In genomic region chr11:60993611-60994010, GRCh38 we compare ENCODE assay signal across 20 cellular contexts. TPM values are rescaled to one million over a fixed set of nuclear protein-coding genes. Genes with fewer than 3 reads are reported as not detected.
DNase-seq lines count a peak whose midpoint lies in the region; ATAC-seq and TF ChIP-seq lines count a peak whose summit lies in the region.
"Had no signal": no experiment of that assay in that cellular context is flagged by ENCODE, and none has a peak within 500 bp of the region (broad histone marks: within the 10 kb centered on the region; RNA-seq: fewer than 3 reads in every experiment).

No MANE protein-coding gene starts in this region.

- no peaks in the 10 kb centered on the region for H3K27me3 Mint-ChIP-seq in activated CD4-positive, alpha-beta T cell treated with anti-CD3 and anti-CD28 coated beads for 36 hours
- no peaks in the 10 kb centered on the region for H3K27me3 Mint-ChIP-seq in activated naive CD4-positive, alpha-beta T cell treated with anti-CD3 and anti-CD28 coated beads, Interleukin-2, amount 10 ng/mL, durations not matched to agents 7 days and 5 days
- H3K27me3 Mint-ChIP-seq in natural killer cell treated with Interleukin-12 subunit alpha and Interleukin-12 subunit beta and Interleukin-15 and Interleukin-18, amount 100 ng/mL, for 72 hours = no peaks in the 10 kb centered on the region

- CTCF ChIA-PET in activated CD4-positive, alpha-beta T cell treated with anti-CD3 and anti-CD28 coated beads for 36 hours (lab: Charles Lee) = interaction anchor here (1.1 to 1.7 kb wide), 5 partner anchors 11 to 136 kb away, joined by 4 to 6 read pairs (median 5); no protein-coding TSS in a partner anchor
- CTCF ChIA-PET in Panc1 (lab: Charles Lee) = no interaction called here
- CTCF ChIA-PET in activated naive CD4-positive, alpha-beta T cell treated with anti-CD3 and anti-CD28 coated beads, Interleukin-2, amount 10 ng/mL, durations not matched to agents 7 days and 5 days (lab: Charles Lee) = interaction anchor here (0.9 to 1.8 kb wide), 3 partner anchors 11 to 94 kb away, joined by 3 to 6 read pairs (median 4); no protein-coding TSS in a partner anchor

- no peaks in the 10 kb centered on the region for H3K9me3 ChIP-seq in Panc1 (ENCODE audit: control insufficient read depth, insufficient read depth, low read depth, low read length)
- H3K9me3 ChIP-seq: HAP-1, ovary, stomach had no signal

- H3K9me3 Mint-ChIP-seq in activated CD4-positive, alpha-beta T cell treated with anti-CD3 and anti-CD28 coated beads for 36 hours (ENCODE audit: low read depth) = no peaks in the 10 kb centered on the region
- no peaks in the 10 kb centered on the region for H3K9me3 Mint-ChIP-seq in activated naive CD4-positive, alpha-beta T cell treated with anti-CD3 and anti-CD28 coated beads, Interleukin-2, amount 10 ng/mL, durations not matched to agents 7 days and 5 days
- no peaks in the 10 kb centered on the region for H3K9me3 Mint-ChIP-seq in natural killer cell treated with Interleukin-12 subunit alpha and Interleukin-12 subunit beta and Interleukin-15 and Interleukin-18, amount 100 ng/mL, for 72 hours

- intact Hi-C loops in activated CD4-positive, alpha-beta T cell treated with anti-CD3 and anti-CD28 coated beads for 36 hours (cut with DNase I, micrococcal nuclease) = loop anchor here (1.0 to 2.0 kb wide), 5 partner anchors 7 to 68 kb away; no protein-coding TSS in a partner anchor
- intact Hi-C loops in Panc1 (cut with micrococcal nuclease; ENCODE audit: unreplicated experiment) = no loop called here

- no peak overlapping the region for H3K27ac ChIP-seq in Panc1 (ENCODE audit: low read length)
- H3K27ac ChIP-seq: ovary, PC-9, stomach had no signal

- peaks cover 71% of the 10 kb centered on the region for H3K36me3 Mint-ChIP-seq in activated CD4-positive, alpha-beta T cell treated with anti-CD3 and anti-CD28 coated beads for 36 hours (ENCODE audit: low read depth)
- peaks cover 74% of the 10 kb centered on the region for H3K36me3 Mint-ChIP-seq in activated naive CD4-positive, alpha-beta T cell treated with anti-CD3 and anti-CD28 coated beads, Interleukin-2, amount 10 ng/mL, durations not matched to agents 7 days and 5 days
- no peaks in the 10 kb centered on the region for H3K36me3 Mint-ChIP-seq in natural killer cell treated with Interleukin-12 subunit alpha and Interleukin-12 subunit beta and Interleukin-15 and Interleukin-18, amount 100 ng/mL, for 72 hours

- DNase-seq in activated CD4-positive, alpha-beta T cell treated with anti-CD3 and anti-CD28 coated beads for 36 hours = peak; percentile 78
- no peak for DNase-seq in activated CD4-positive, alpha-beta T cell treated with anti-CD3 and anti-CD28 coated beads, Interleukin-2, amount 50 U/mL, for 4 hours
- no peak for DNase-seq in Panc1 (ENCODE audit: low read depth, low spot score)
- no peak for DNase-seq in activated naive CD4-positive, alpha-beta T cell treated with anti-CD3 and anti-CD28 coated beads, Interleukin-2, amount 10 ng/mL, durations not matched to agents 7 days and 5 days
- no peak for DNase-seq in natural killer cell treated with Interleukin-12 subunit alpha and Interleukin-12 subunit beta and Interleukin-15 and Interleukin-18, amount 100 ng/mL, for 72 hours (ENCODE audit: low spot score)
- no peak for DNase-seq in left lobe of liver (ENCODE audit: low spot score)
- DNase-seq in occipital lobe (lab: John Stamatoyannopoulos, UW) = no peak
- no peak for DNase-seq in ACHN
- DNase-seq: C1 segment of cervical spinal cord, DND-41, left ventricle myocardium superior, NCI-H1092, PC-9 had no signal

- in situ Hi-C loops in Panc1 (cut with HindIII; ENCODE audit: low pct_unique_long_range_greater_than_20kb, low sequenced_read_pairs) (no loop called here), ACHN (cut with HindIII; ENCODE audit: low pct_ligation_motif_present, low pct_unique_long_range_greater_than_20kb, low sequenced_read_pairs) (no loop called here)

- POLR2A ChIA-PET in activated CD4-positive, alpha-beta T cell treated with anti-CD3 and anti-CD28 coated beads for 36 hours (lab: Charles Lee) = interaction anchor here (0.8 to 2.8 kb wide), 12 partner anchors 8 to 118 kb away, joined by 3 to 26 read pairs (median 5); no protein-coding TSS in a partner anchor
- POLR2A ChIA-PET in Panc1 (lab: Charles Lee) = no interaction called here

- peak overlapping the region; percentile 61 for H3K4me3 Mint-ChIP-seq in activated CD4-positive, alpha-beta T cell treated with anti-CD3 and anti-CD28 coated beads for 36 hours
- H3K4me3 Mint-ChIP-seq in activated naive CD4-positive, alpha-beta T cell treated with anti-CD3 and anti-CD28 coated beads, Interleukin-2, amount 10 ng/mL, durations not matched to agents 7 days and 5 days = peak overlapping the region; percentile 55
- H3K4me3 Mint-ChIP-seq in natural killer cell treated with Interleukin-12 subunit alpha and Interleukin-12 subunit beta and Interleukin-15 and Interleukin-18, amount 100 ng/mL, for 72 hours = peak overlapping the region; percentile 62

- H3K4me1 ChIP-seq in Panc1 (ENCODE audit: control insufficient read depth, insufficient read depth, low read length) = no peaks in the 10 kb centered on the region; the same call in 1 of the 2 replicates
- H3K4me1 ChIP-seq: HAP-1 had no signal

- ATAC-seq in activated CD4-positive, alpha-beta T cell treated with anti-CD3 and anti-CD28 coated beads for 36 hours = peak; percentile 47
- ATAC-seq in Panc1 (0 out of 2 replicates have a peak, but pooled peaks have one; percentile 9), left lobe of liver (no peak)
- ATAC-seq in natural killer cell treated with Interleukin-12 subunit alpha and Interleukin-12 subunit beta and Interleukin-15 and Interleukin-18, amount 100 ng/mL, for 72 hours = no peak
- ATAC-seq: esophagus mucosa, left ventricle myocardium superior had no signal

- H3K4me3 ChIP-seq in Panc1 (ENCODE audit: low read depth in 2 of 2, low read length in 2 of 2) = no peak overlapping the region
- H3K4me3 ChIP-seq: HAP-1, ovary, PC-9, stomach had no signal

- peak overlapping the region; percentile 97 for H3K27ac Mint-ChIP-seq in activated CD4-positive, alpha-beta T cell treated with anti-CD3 and anti-CD28 coated beads for 36 hours
- peak overlapping the region; percentile 82 for H3K27ac Mint-ChIP-seq in activated naive CD4-positive, alpha-beta T cell treated with anti-CD3 and anti-CD28 coated beads, Interleukin-2, amount 10 ng/mL, durations not matched to agents 7 days and 5 days
- peak overlapping the region; percentile 91 to 94 for H3K27ac Mint-ChIP-seq in natural killer cell treated with Interleukin-12 subunit alpha and Interleukin-12 subunit beta and Interleukin-15 and Interleukin-18, amount 100 ng/mL, for 72 hours

- no TSS peak for BruUV-seq in Panc1 (replicated peaks; lab: Mats Ljungman, UMichigan)

- no peaks in the 10 kb centered on the region for H3K27me3 ChIP-seq in Panc1 (ENCODE audit: control insufficient read depth, insufficient read depth, low read length)
- H3K27me3 ChIP-seq: ovary had no signal

- peaks cover 83% of the 10 kb centered on the region for H3K4me1 Mint-ChIP-seq in activated CD4-positive, alpha-beta T cell treated with anti-CD3 and anti-CD28 coated beads for 36 hours
- peaks cover 84% of the 10 kb centered on the region for H3K4me1 Mint-ChIP-seq in activated naive CD4-positive, alpha-beta T cell treated with anti-CD3 and anti-CD28 coated beads, Interleukin-2, amount 10 ng/mL, durations not matched to agents 7 days and 5 days
- H3K4me1 Mint-ChIP-seq in natural killer cell treated with Interleukin-12 subunit alpha and Interleukin-12 subunit beta and Interleukin-15 and Interleukin-18, amount 100 ng/mL, for 72 hours (ENCODE audit: low read depth in 2 of 2) = peaks cover 27% of the 10 kb centered on the region in 2 donors

- no peaks in the 10 kb centered on the region for H3K36me3 ChIP-seq in Panc1 (ENCODE audit: control insufficient read depth, insufficient read depth, low read length)
- H3K36me3 ChIP-seq: HAP-1, ovary, stomach had no signal

- no peak for TF ChIP-seq CTCF in Panc1 (IDR thresholded peaks at IDR 0.05)

RNA-seq across cellular contexts. Expression of gene CD6, which starts 22.1 kb away (rescaled TPM):
- 100 to 1,000 TPM; 286 to 377 TPM for total RNA-seq in activated CD4-positive, alpha-beta T cell treated with anti-CD3 and anti-CD28 coated beads for 36 hours
- 1.1 TPM for total RNA-seq in Panc1 (2021; ENCODE audit: unreplicated experiment)
- polyA plus RNA-seq in Panc1 (2012; ENCODE audit: insufficient read length) = 0.78 TPM
- 10 to 100 TPM in 1 of 2 donors, 1 to 10 TPM in 1; 5.9 to 44.0 TPM for total RNA-seq in natural killer cell treated with Interleukin-12 subunit alpha and Interleukin-12 subunit beta and Interleukin-15 and Interleukin-18, amount 100 ng/mL, for 72 hours
- total RNA-seq in left lobe of liver = 0.83 TPM
- 0.16 TPM for total RNA-seq in occipital lobe
- total RNA-seq: A172, bronchial epithelial cell, SK-MEL-5 had no signal

RNA-seq across cellular contexts. Expression of gene SLC15A3, which starts 41.6 kb away (rescaled TPM):
- total RNA-seq in activated CD4-positive, alpha-beta T cell treated with anti-CD3 and anti-CD28 coated beads for 36 hours = 1 to 10 TPM; 7.0 to 9.6 TPM
- total RNA-seq in Panc1 (2021; ENCODE audit: unreplicated experiment) = 8.7 TPM
- 6.4 TPM for polyA plus RNA-seq in Panc1 (2012; ENCODE audit: insufficient read length)
- 1 to 10 TPM; 1.2 to 5.0 TPM for total RNA-seq in natural killer cell treated with Interleukin-12 subunit alpha and Interleukin-12 subunit beta and Interleukin-15 and Interleukin-18, amount 100 ng/mL, for 72 hours
- total RNA-seq in left lobe of liver = 8.8 TPM
- total RNA-seq in occipital lobe = 5.8 TPM

Comparison
In these comparisons a context has a peak if more than half of its experiments do, and no peak if none do; other contexts are left out.
1. ATAC-seq: peak in activated CD4-positive, alpha-beta T cell treated with anti-CD3 and anti-CD28 coated beads for 36 hours (single experiment) and Panc1 (single experiment); none in natural killer cell treated with Interleukin-12 subunit alpha and Interleukin-12 subunit beta and Interleukin-15 and Interleukin-18, amount 100 ng/mL, for 72 hours (0 of 2) and left lobe of liver (single experiment).
2. RNA of gene CD6, which starts 22.1 kb away (total RNA-seq): 286 to 377 TPM in activated CD4-positive, alpha-beta T cell treated with anti-CD3 and anti-CD28 coated beads for 36 hours; 5.9 to 44.0 TPM in natural killer cell treated with Interleukin-12 subunit alpha and Interleukin-12 subunit beta and Interleukin-15 and Interleukin-18, amount 100 ng/mL, for 72 hours, 1.1 TPM in Panc1 (single experiment), 0.83 TPM in left lobe of liver (single experiment) and 0.16 TPM in occipital lobe (single experiment); every median in the first group is over 4 times any median in the second.
3. Peak in every context shown above with its lines, with median percentiles within 50 percentile points of each other: H3K27ac Mint-ChIP-seq and H3K4me3 Mint-ChIP-seq.